9 cellular contexts compared by ENCODE assay signal in genomic region chr6:160950507-160950906, GRCh38. TPM values are rescaled to one million over a fixed set of nuclear protein-coding genes. Genes with fewer than 3 reads are reported as not detected.
A peak's percentile ranks its signal among the peaks of the same experiment; 100 is the strongest.
DNase-seq lines count a peak whose midpoint lies in the region; ATAC-seq and TF ChIP-seq lines count a peak whose summit lies in the region.
"Had no signal": no experiment of that assay in that cellular context is flagged by ENCODE, and none has a peak within 500 bp of the region (broad histone marks: within the 10 kb centered on the region; RNA-seq: fewer than 3 reads in every experiment).

No MANE protein-coding gene starts in this region.

- no peak overlapping the region for H3K23ac ChIP-seq in neuronal stem cell (ENCODE audit: low read depth, low read length, poor library complexity)

- intact Hi-C loops in CD4-positive, alpha-beta T cell (cut with DNase I, micrococcal nuclease): no loop called here

- H2BK12ac ChIP-seq in neuronal stem cell (ENCODE audit: low read length): no peak overlapping the region

- H3K36me3 Mint-ChIP-seq in CD4-positive, alpha-beta T cell (ENCODE audit: low read depth): no peaks in the 10 kb centered on the region
- no peaks in the 10 kb centered on the region for H3K36me3 Mint-ChIP-seq in type B pancreatic cell
- H3K36me3 Mint-ChIP-seq: activated naive CD8-positive, alpha-beta T cell had no signal

- H3K18ac ChIP-seq in neuronal stem cell (ENCODE audit: low read length): no peak overlapping the region

- H3K4me3 Mint-ChIP-seq in CD4-positive, alpha-beta T cell: no peak overlapping the region
- no peak overlapping the region for H3K4me3 Mint-ChIP-seq in type B pancreatic cell
- H3K4me3 Mint-ChIP-seq: activated naive CD8-positive, alpha-beta T cell had no signal

- DNase-seq in HT1080 (ENCODE audit: low read depth) (peak; percentile 67), brain pericyte (ENCODE audit: low read depth, low spot score) (peak; percentile 15), hepatocyte (ENCODE audit: low spot score) (peak; percentile 28), suprapubic skin (ENCODE audit: low spot score in 2 of 2) (no peak), neuronal stem cell (ENCODE audit: low spot score) (no peak), type B pancreatic cell (ENCODE audit: extremely low spot score, unreplicated experiment) (no peak)
- DNase-seq in CD4-positive, alpha-beta T cell: no peak
- DNase-seq: activated CD4-positive, alpha-beta T cell treated with anti-CD3 and anti-CD28 coated beads, Interleukin-2, amount 50 U/mL, for 4 hours had no signal

- H3K27me3 ChIP-seq in hepatocyte (no peaks in the 10 kb centered on the region), suprapubic skin (no peaks in the 10 kb centered on the region), neuronal stem cell (ENCODE audit: control insufficient read depth in 3 of 3, insufficient read depth in 3 of 3, low read depth in 1 of 3, low read length in 3 of 3) (no peaks in the 10 kb centered on the region)
- no peaks in the 10 kb centered on the region for H3K27me3 ChIP-seq in CD4-positive, alpha-beta T cell (ENCODE audit: control insufficient read depth, insufficient read depth, low read length)

- no peak overlapping the region for H4K91ac ChIP-seq in neuronal stem cell (ENCODE audit: low read depth, low read length, poor library complexity)

- POLR2A ChIA-PET in CD4-positive, alpha-beta T cell (lab: Charles Lee): no interaction called here

- H3K4me3 ChIP-seq in hepatocyte (no peak overlapping the region), suprapubic skin (no peak overlapping the region), neuronal stem cell (ENCODE audit: low read length in 2 of 2) (no peak overlapping the region)

- H2AFZ ChIP-seq in hepatocyte (peak overlapping the region; percentile 20), neuronal stem cell (ENCODE audit: low read length) (no peak overlapping the region)

- H2BK5ac ChIP-seq in neuronal stem cell (ENCODE audit: low read length): no peak overlapping the region

- no peaks in the 10 kb centered on the region for H4K20me1 ChIP-seq in hepatocyte (ENCODE audit: insufficient read depth, poor library complexity, severe bottlenecking)

- H2BK120ac ChIP-seq in neuronal stem cell (ENCODE audit: low read depth, low read length): no peak overlapping the region

- H3K36me3 ChIP-seq in hepatocyte (replicated peaks; ENCODE audit: insufficient read depth, low read depth) (no peaks in the 10 kb centered on the region), suprapubic skin (no peaks in the 10 kb centered on the region), neuronal stem cell (replicated peaks in 1 of 2; ENCODE audit: control insufficient read depth in 2 of 2, insufficient read depth in 2 of 2, low read length in 2 of 2) (no peaks in the 10 kb centered on the region)

- H3K4me1 ChIP-seq in hepatocyte (ENCODE audit: insufficient read depth): no peaks in the 10 kb centered on the region
- peaks cover 18% of the 10 kb centered on the region for H3K4me1 ChIP-seq in suprapubic skin
- peaks cover 4 to 18% of the 10 kb centered on the region in 2 donors for H3K4me1 ChIP-seq in neuronal stem cell (ENCODE audit: control insufficient read depth in 2 of 2, insufficient read depth in 1 of 2, low read depth in 1 of 2, low read length in 2 of 2)

- no peak overlapping the region for H3K27ac Mint-ChIP-seq in CD4-positive, alpha-beta T cell
- H3K27ac Mint-ChIP-seq in type B pancreatic cell: no peak overlapping the region
- H3K27ac Mint-ChIP-seq: activated naive CD8-positive, alpha-beta T cell had no signal

- TF ChIP-seq CTCF in hepatocyte (IDR thresholded peaks at IDR 0.05; ENCODE audit: poor library complexity): no peak
- no peak for TF ChIP-seq CTCF in suprapubic skin (IDR thresholded peaks at IDR 0.05)
- no peak for TF ChIP-seq CTCF in CD4-positive, alpha-beta T cell (IDR thresholded peaks at IDR 0.05)
- no peak for TF ChIP-seq CTCF in type B pancreatic cell (conservative IDR thresholded peaks at IDR 0.05)

- no peaks in the 10 kb centered on the region for H3K9me3 Mint-ChIP-seq in CD4-positive, alpha-beta T cell
- no peaks in the 10 kb centered on the region for H3K9me3 Mint-ChIP-seq in type B pancreatic cell

- H3K27ac ChIP-seq in hepatocyte (peak overlapping the region; percentile 2), suprapubic skin (peak overlapping the region; percentile 53), neuronal stem cell (replicated peaks; ENCODE audit: low read length) (no peak overlapping the region)
- no peak overlapping the region for H3K27ac ChIP-seq in CD4-positive, alpha-beta T cell (ENCODE audit: low read depth, low read length)

- H2AK5ac ChIP-seq in neuronal stem cell (ENCODE audit: low read depth, low read length): no peak overlapping the region

- no peak for ATAC-seq in CD4-positive, alpha-beta T cell (ENCODE audit: poor library complexity)

- no peak overlapping the region for H3K14ac ChIP-seq in neuronal stem cell (ENCODE audit: low read length)

- peaks cover 26% of the 10 kb centered on the region for H3K27me3 Mint-ChIP-seq in CD4-positive, alpha-beta T cell
- H3K27me3 Mint-ChIP-seq in type B pancreatic cell: peaks cover 6% of the 10 kb centered on the region

- no peaks in the 10 kb centered on the region for H3K79me1 ChIP-seq in neuronal stem cell (ENCODE audit: low read depth, low read length)

- H3K9me3 ChIP-seq in hepatocyte (ENCODE audit: low read depth) (no peaks in the 10 kb centered on the region), suprapubic skin (no peaks in the 10 kb centered on the region), neuronal stem cell (replicated peaks in 1 of 2; ENCODE audit: control insufficient read depth in 2 of 2, insufficient read depth in 1 of 2, low read depth in 1 of 2, low read length in 2 of 2) (no peaks in the 10 kb centered on the region)
- no peaks in the 10 kb centered on the region for H3K9me3 ChIP-seq in CD4-positive, alpha-beta T cell (ENCODE audit: control insufficient read depth, low read length)

- WGBS in hepatocyte (ENCODE audit: low lambda C conversion rate, missing lambda C conversion rate): 35% methylated on average over 4 of the region's 4 CpGs
- WGBS in suprapubic skin: 39% methylated on average over 4 of the region's 4 CpGs
- WGBS in neuronal stem cell (ENCODE audit: extremely low coverage in 2 of 2, insufficient read length in 2 of 2, insufficient replicate concordance in 1 of 2), 2 donors: no CpG with 5 or more reads among the region's 4 CpGs

- H3K4me2 ChIP-seq in hepatocyte (peak overlapping the region; percentile 18), neuronal stem cell (ENCODE audit: insufficient read depth, low read length, poor library complexity, severe bottlenecking) (no peak overlapping the region)

- TF ChIP-seq EP300 in suprapubic skin (IDR thresholded peaks at IDR 0.05): no peak

- H3K9ac ChIP-seq in neuronal stem cell (ENCODE audit: low read depth, low read length, poor library complexity): no peak overlapping the region

- TF ChIP-seq POLR2A in suprapubic skin (IDR thresholded peaks at IDR 0.05): no peak

- CTCF ChIA-PET in CD4-positive, alpha-beta T cell (lab: Charles Lee): no interaction called here

- no peaks in the 10 kb centered on the region for H3K9me2 ChIP-seq in hepatocyte (replicated peaks; ENCODE audit: insufficient read depth)

- no peak overlapping the region for H2BK15ac ChIP-seq in neuronal stem cell (ENCODE audit: low read length)

- no peak overlapping the region for H3K4ac ChIP-seq in neuronal stem cell (ENCODE audit: low read length)

- H3K4me1 Mint-ChIP-seq in CD4-positive, alpha-beta T cell (ENCODE audit: low read depth): no peaks in the 10 kb centered on the region
- H3K4me1 Mint-ChIP-seq in type B pancreatic cell (ENCODE audit: unreplicated experiment): peaks cover 6% of the 10 kb centered on the region

- no peaks in the 10 kb centered on the region for H3K79me2 ChIP-seq in hepatocyte

- no peak overlapping the region for H4K8ac ChIP-seq in neuronal stem cell (ENCODE audit: low read depth, low read length)

RNA-seq across cellular contexts. Expression of gene MAP3K4, which starts 41.1 kb away (rescaled TPM):
- total RNA-seq in HT1080 (2014; rRNA removed; shearing (Covaris generic)): 21.1 and 24.5 TPM in 2 replicates
- polyA plus RNA-seq in HT1080 (2015; cell fraction: cytosol; rRNA removed): 20.1 and 40.1 TPM in 2 replicates
- polyA plus RNA-seq in HT1080 (2015; cell fraction: nucleus; rRNA removed): 35.6 and 44.8 TPM in 2 replicates
- total RNA-seq in hepatocyte: 18.1 and 21.5 TPM in 2 replicates
- 10.9 and 13.8 TPM in 2 replicates for polyA plus RNA-seq in hepatocyte
- total RNA-seq in suprapubic skin: 10 to 100 TPM; 29.2 to 83.2 (median 45.2) TPM
- 21.8 TPM for polyA plus RNA-seq in neuronal stem cell (2013, experiment 1 of 2)
- polyA plus RNA-seq in neuronal stem cell (2013, experiment 2 of 2): 27.4 TPM
- 10 to 100 TPM; 75.5 to 80.3 TPM for total RNA-seq in CD4-positive, alpha-beta T cell
- 39.1 and 51.6 TPM in 2 replicates for total RNA-seq in type B pancreatic cell (ENCODE audit: low replicate concordance)

Comparison
In these comparisons a context has a peak if more than half of its experiments do, and no peak if none do; other contexts are left out.
1. DNase-seq: peak in HT1080 (single experiment), brain pericyte (single experiment) and hepatocyte (single experiment); none in suprapubic skin (0 of 2), neuronal stem cell (single experiment), CD4-positive, alpha-beta T cell (0 of 10) and type B pancreatic cell (single experiment).
2. H3K27ac ChIP-seq: peak in hepatocyte (single experiment) and suprapubic skin (single experiment); none in neuronal stem cell (single experiment) and CD4-positive, alpha-beta T cell (single experiment).